ENCODE assay signal across 11 cellular contexts in the genomic region with DNA sequence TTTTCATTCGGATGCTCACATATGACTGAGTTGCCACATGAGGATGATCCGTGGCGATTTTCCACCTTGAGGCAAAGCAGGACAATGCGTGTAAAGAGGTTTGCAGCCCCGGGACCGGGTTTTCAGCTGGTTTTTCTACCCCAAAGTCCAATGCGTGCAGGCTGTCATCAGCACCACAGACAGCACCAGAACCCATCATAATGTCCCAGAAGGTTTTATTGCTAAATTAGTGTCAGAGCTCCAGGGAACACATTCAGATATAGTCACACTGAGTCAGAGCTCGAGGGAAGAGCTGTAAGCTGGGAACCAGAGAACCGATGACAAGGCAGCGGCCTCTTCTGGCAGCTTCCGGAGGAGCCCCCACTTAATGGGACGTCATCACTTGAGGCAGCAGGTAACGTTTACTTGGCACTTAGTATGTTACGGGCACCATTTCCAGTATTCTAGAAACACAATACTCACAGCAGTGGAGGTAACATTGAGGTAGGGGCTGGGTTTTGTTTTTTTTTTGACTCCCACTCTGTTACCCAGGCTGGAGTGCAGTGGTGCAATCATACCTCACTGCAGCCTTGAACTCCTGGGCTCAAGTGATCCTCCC. TPM values are rescaled to one million over a fixed set of nuclear protein-coding genes. Genes with fewer than 3 reads are reported as not detected.
DNase-seq lines count a peak whose midpoint lies in the region; ATAC-seq, FAIRE-seq and TF ChIP-seq lines count a peak whose summit lies in the region.
"Had no signal": no experiment of that assay in that cellular context is flagged by ENCODE, and none has a peak within 500 bp of the region (broad histone marks: within the 10 kb centered on the region; RNA-seq: fewer than 3 reads in every experiment).

No MANE protein-coding gene starts in this region.

- H3K4me2 ChIP-seq in K562 (ENCODE audit: insufficient read depth, low read length), result no peak overlapping the region
- H3K4me2 ChIP-seq in neuronal stem cell (ENCODE audit: insufficient read depth, low read length, poor library complexity, severe bottlenecking), result no peak overlapping the region

- TF ChIP-seq EP300 in K562 (IDR thresholded peaks at IDR 0.05; ENCODE audit: low read length), result no peak

- H3K23ac ChIP-seq in neuronal stem cell (ENCODE audit: low read depth, low read length, poor library complexity), result no peak overlapping the region

- TF ChIP-seq POLR2A in K562 (conservative IDR thresholded peaks at IDR 0.05) (no peak), adrenal gland (IDR thresholded peaks at IDR 0.05) (no peak)

- POLR2A ChIA-PET in K562 (lab: Yijun Ruan, JAX), result interaction anchor here (0.6 to 1.8 kb wide), 4 partner anchors 12 to 30 kb away, joined by 3 to 6 read pairs (median 4); a partner anchor contains a TSS

- no peak overlapping the region for H2AFZ ChIP-seq in K562 (ENCODE audit: low read depth, low read length)
- H2AFZ ChIP-seq in neuronal stem cell (ENCODE audit: low read length), result no peak overlapping the region

- in situ Hi-C loops in K562 (cut with MboI), result no loop called here

- H3K36me3 ChIP-seq in MG63, result no peaks in the 10 kb centered on the region
- no peaks in the 10 kb centered on the region for H3K36me3 ChIP-seq in K562 (ENCODE audit: control insufficient read depth, insufficient read depth, low read length)
- H3K36me3 ChIP-seq in neuronal stem cell (replicated peaks in 1 of 2; ENCODE audit: control insufficient read depth in 2 of 2, insufficient read depth in 2 of 2, low read length in 2 of 2), result no peaks in the 10 kb centered on the region
- no peaks in the 10 kb centered on the region for H3K36me3 ChIP-seq in adrenal gland (replicated peaks in 1 of 2)

- no peaks in the 10 kb centered on the region for H3K9me1 ChIP-seq in K562 (ENCODE audit: control insufficient read depth, insufficient read depth, low read length)

- no peak for FAIRE-seq in K562 (lab: Jason Lieb, UNC)

- no peaks in the 10 kb centered on the region for H3K79me2 ChIP-seq in K562 (ENCODE audit: control insufficient read depth, insufficient read depth, low read length)

- H3K79me1 ChIP-seq in neuronal stem cell (ENCODE audit: low read depth, low read length), result no peaks in the 10 kb centered on the region

- H3K27me3 ChIP-seq in MG63 (no peaks in the 10 kb centered on the region; the same call in 1 of the 2 replicates), K562 (ENCODE audit: control insufficient read depth in 2 of 2, insufficient read depth in 2 of 2, low read length in 2 of 2) (peaks cover 48 to 53% of the 10 kb centered on the region in 2 experiments), neuronal stem cell (ENCODE audit: control insufficient read depth in 3 of 3, insufficient read depth in 3 of 3, low read depth in 1 of 3, low read length in 3 of 3) (peaks cover 0 to 16% (median 0%) of the 10 kb centered on the region in 3 experiments), adrenal gland (no peaks in the 10 kb centered on the region)

- intact Hi-C loops in K562 (cut with micrococcal nuclease), result no loop called here
- intact Hi-C loops in adrenal gland (cut with DNase I), result no loop called here

- H2BK120ac ChIP-seq in neuronal stem cell (ENCODE audit: low read depth, low read length), result no peak overlapping the region

- H4K8ac ChIP-seq in neuronal stem cell (ENCODE audit: low read depth, low read length), result no peak overlapping the region

- H3K9ac ChIP-seq in K562 (ENCODE audit: insufficient read depth in 1 of 2, low read depth in 2 of 2, low read length in 2 of 2) (no peak overlapping the region; a peak in 1 of 4 replicates), neuronal stem cell (ENCODE audit: low read depth, low read length, poor library complexity) (no peak overlapping the region)

- H3K9me3 ChIP-seq in MG63, result no peaks in the 10 kb centered on the region
- H3K9me3 ChIP-seq in K562 (replicated peaks; ENCODE audit: control insufficient read depth, insufficient read depth, low read depth, low read length), result no peaks in the 10 kb centered on the region
- H3K9me3 ChIP-seq in neuronal stem cell (replicated peaks in 1 of 2; ENCODE audit: control insufficient read depth in 2 of 2, insufficient read depth in 1 of 2, low read depth in 1 of 2, low read length in 2 of 2), result no peaks in the 10 kb centered on the region
- H3K9me3 ChIP-seq in adrenal gland (replicated peaks in 1 of 3), result no peaks in the 10 kb centered on the region

- TF ChIP-seq RAD21 in K562 (CRISPR knock-in tag; conservative IDR thresholded peaks at IDR 0.05 in 1 of 2, IDR thresholded peaks at IDR 0.05 in 1 of 2), result no peak

- CTCF ChIA-PET in K562 (lab: Yijun Ruan, JAX; ENCODE audit: low intra/inter-chr PET ratio), result no interaction called here

- H2AK5ac ChIP-seq in neuronal stem cell (ENCODE audit: low read depth, low read length), result peak overlapping the region; percentile 17

- H3K14ac ChIP-seq in neuronal stem cell (ENCODE audit: low read length), result no peak overlapping the region

- H2BK12ac ChIP-seq in neuronal stem cell (ENCODE audit: low read length), result no peak overlapping the region

- no peak overlapping the region for H3K27ac ChIP-seq in K562 (ENCODE audit: extremely low read depth, low read depth, low read length)
- no peak overlapping the region for H3K27ac ChIP-seq in neuronal stem cell (replicated peaks; ENCODE audit: low read length)
- no peak overlapping the region for H3K27ac ChIP-seq in adrenal gland

- no peak overlapping the region for H2BK15ac ChIP-seq in neuronal stem cell (ENCODE audit: low read length)

- H3K4ac ChIP-seq in neuronal stem cell (ENCODE audit: low read length), result no peak overlapping the region

- H3K4me1 ChIP-seq in K562 (replicated peaks in 1 of 2; ENCODE audit: control insufficient read depth in 2 of 2, insufficient read depth in 2 of 2, low read length in 2 of 2), result no peaks in the 10 kb centered on the region; a peak in 1 of 5 replicates
- no peaks in the 10 kb centered on the region for H3K4me1 ChIP-seq in neuronal stem cell (ENCODE audit: control insufficient read depth in 2 of 2, insufficient read depth in 1 of 2, low read depth in 1 of 2, low read length in 2 of 2)
- no peaks in the 10 kb centered on the region for H3K4me1 ChIP-seq in adrenal gland (replicated peaks in 1 of 2)

- DNase-seq in GM04504 (ENCODE audit: low read depth), result peak; percentile 17
- DNase-seq in MG63, result peak; percentile 65
- DNase-seq in K562 (ENCODE audit: extremely low read depth in 1 of 4, low spot score in 3 of 4), result peak in 1 of 4 experiments; percentile 33
- no peak for DNase-seq in neuronal stem cell (ENCODE audit: low spot score)
- no peak for DNase-seq in T1000 (lab: John Stamatoyannopoulos, UW)
- DNase-seq in adrenal gland, result no peak
- DNase-seq: COR-L47, glutamatergic neuron, NCI-H2171 treated with DMSO at 0.1 percent for 48 hours had no signal

- H3K18ac ChIP-seq in neuronal stem cell (ENCODE audit: low read length), result no peak overlapping the region

- H2BK5ac ChIP-seq in neuronal stem cell (ENCODE audit: low read length), result no peak overlapping the region

- H4K20me1 ChIP-seq in K562 (replicated peaks; ENCODE audit: control insufficient read depth, insufficient read depth, low read length), result peaks cover 18% of the 10 kb centered on the region

- 0% methylated on average over 14 of the region's 14 CpGs for WGBS in K562 (ENCODE audit: insufficient coverage, low coverage, missing lambda C conversion rate)
- WGBS in neuronal stem cell (ENCODE audit: extremely low coverage in 2 of 2, insufficient read length in 2 of 2, insufficient replicate concordance in 1 of 2), 2 donors, result no CpG with 5 or more reads among the region's 14 CpGs
- 69 to 87% (median 80%) methylated on average over 11 to 14 of the region's 14 CpGs for whole genome bisulfite sequencing in adrenal gland, 4 donors

- no TSS peak for BruUV-seq in K562 (replicated peaks; lab: Mats Ljungman, UMichigan)

- H4K91ac ChIP-seq in neuronal stem cell (ENCODE audit: low read depth, low read length, poor library complexity), result no peak overlapping the region

- ATAC-seq in K562 (peak; percentile 74), GM18511 (IDR thresholded peaks at IDR 0.05; ENCODE audit: unreplicated experiment) (no peak)

- H3K4me3 ChIP-seq in MG63 (no peak overlapping the region), K562 (no peak overlapping the region), neuronal stem cell (ENCODE audit: low read length in 2 of 2) (no peak overlapping the region), adrenal gland (no peak overlapping the region)
- H3K4me3 ChIP-seq: lung had no signal

- peak in 2 of 3 experiments; percentile 40 to 43; a peak in 2 of 6 replicates for TF ChIP-seq CTCF in K562 (IDR thresholded peaks at IDR 0.05 in 2 of 3, conservative IDR thresholded peaks at IDR 0.05 in 1 of 3; ENCODE audit: insufficient read depth in 2 of 3, low read depth in 1 of 3, low read length in 3 of 3)
- TF ChIP-seq CTCF in adrenal gland (IDR thresholded peaks at IDR 0.05), result no peak

RNA-seq across cellular contexts. Expression of a gene that starts 8.9 kb away (rescaled TPM):
- 43.8 and 55.4 TPM in 2 replicates for total RNA-seq in MG63 (2014; rRNA removed; shearing (Covaris generic); ENCODE audit: low replicate concordance)
- 9.5 and 17.8 TPM in 2 replicates for total RNA-seq in K562 (2011; cell fraction: chromatin; rRNA removed; ENCODE audit: low replicate concordance)
- 19.6 and 28.9 TPM in 2 replicates for total RNA-seq in K562 (2011; cell fraction: nucleolus; rRNA removed)
- 16.7 and 17.6 TPM in 2 replicates for total RNA-seq in K562 (2011; cell fraction: nucleoplasm; rRNA removed)
- total RNA-seq in K562 (2014; rRNA removed) (12.5 and 12.7 TPM in 2 replicates), K562 (2014; rRNA removed; fragmentation: Illumina TruSeq; extraction: Trizol) (3.0 and 3.8 TPM in 2 replicates), K562 (2015; rRNA removed; fragmentation: Illumina TruSeq; extraction: Trizol) (6.9 and 7.2 TPM in 2 replicates), K562 (2021) (11.9 and 12.8 TPM in 2 replicates), adrenal gland (10 to 100 TPM in 7 of 8 donors, 1 to 10 TPM in 1; 6.9 to 47.8 (median 30.2) TPM)
- polyA plus RNA-seq in K562 (2011; rRNA removed) (3.8 and 4.5 TPM in 2 replicates), K562 (2014; fragmentation: Illumina TruSeq; extraction: Trizol) (4.6 and 8.6 TPM in 2 replicates), K562 (2014; fragmentation: Nextera tagmentation; extraction: Ambion mirVana) (under 1 TPM; 0.15 to 0.53 TPM), K562 (2014; rRNA removed) (11.1 and 12.7 TPM in 2 replicates), adrenal gland (10 to 100 TPM in 2 of 3 donors, 1 to 10 TPM in 1; 4.5 to 23.9 (median 18.9) TPM)
- polyA plus RNA-seq in K562 (2011; cell fraction: cytosol; rRNA removed), result 6.3 and 14.1 TPM in 2 replicates
- 11.2 and 19.4 TPM in 2 replicates for polyA plus RNA-seq in K562 (2011; cell fraction: nucleus; rRNA removed)
- polyA plus RNA-seq in K562 (2012), result 6.5 and 8.8 TPM in 2 replicates
- polyA minus RNA-seq in K562 (2011; rRNA and poly(A)+ RNA removed), result 2.8 and 5.7 TPM in 2 replicates
- 5.6 and 6.1 TPM in 2 replicates for polyA minus RNA-seq in K562 (2011; cell fraction: cytosol; rRNA and poly(A)+ RNA removed)
- 7.6 and 9.0 TPM in 2 replicates for polyA minus RNA-seq in K562 (2011; cell fraction: nucleus; rRNA and poly(A)+ RNA removed)
- 3.1 TPM for polyA plus RNA-seq in neuronal stem cell (2013, experiment 1 of 2)
- 2.7 TPM for polyA plus RNA-seq in neuronal stem cell (2013, experiment 2 of 2)

RNA-seq across cellular contexts. Expression of a gene that starts 23.1 kb away (rescaled TPM):
- not detected in 2 replicates for total RNA-seq in MG63 (2014; rRNA removed; shearing (Covaris generic); ENCODE audit: low replicate concordance)
- not detected in 2 replicates for total RNA-seq in K562 (2011; cell fraction: chromatin; rRNA removed; ENCODE audit: low replicate concordance)
- not detected in 2 replicates for total RNA-seq in K562 (2011; cell fraction: nucleolus; rRNA removed)
- total RNA-seq in K562 (2011; cell fraction: nucleoplasm; rRNA removed), result not detected in 2 replicates
- not detected in 2 replicates for total RNA-seq in K562 (2014; rRNA removed)
- not detected in 2 replicates for total RNA-seq in K562 (2014; rRNA removed; fragmentation: Illumina TruSeq; extraction: Trizol)
- total RNA-seq in K562 (2015; rRNA removed; fragmentation: Illumina TruSeq; extraction: Trizol), result not detected in 2 replicates
- not detected in 2 replicates for total RNA-seq in K562 (2021)
- polyA plus RNA-seq in K562 (2011; rRNA removed), result not detected in 2 replicates
- not detected in 2 replicates for polyA plus RNA-seq in K562 (2011; cell fraction: cytosol; rRNA removed)
- not detected in 2 replicates for polyA plus RNA-seq in K562 (2011; cell fraction: nucleus; rRNA removed)
- polyA plus RNA-seq in K562 (2012), result not detected in 2 replicates
- polyA plus RNA-seq in K562 (2014; fragmentation: Illumina TruSeq; extraction: Trizol), result not detected in 2 replicates
- polyA plus RNA-seq in K562 (2014; fragmentation: Nextera tagmentation; extraction: Ambion mirVana), result not detected
- not detected in 2 replicates for polyA plus RNA-seq in K562 (2014; rRNA removed)
- not detected in 2 replicates for polyA minus RNA-seq in K562 (2011; rRNA and poly(A)+ RNA removed)
- not detected in 2 replicates for polyA minus RNA-seq in K562 (2011; cell fraction: cytosol; rRNA and poly(A)+ RNA removed)
- not detected in 2 replicates for polyA minus RNA-seq in K562 (2011; cell fraction: nucleus; rRNA and poly(A)+ RNA removed)
- polyA plus RNA-seq in neuronal stem cell (2013, experiment 1 of 2), result 0.52 TPM
- 0.72 TPM for polyA plus RNA-seq in neuronal stem cell (2013, experiment 2 of 2)
- total RNA-seq in adrenal gland, result 10 to 100 TPM in 1 of 8 donors, 1 to 10 TPM in 7; 1.3 to 27.9 (median 4.6) TPM
- polyA plus RNA-seq in adrenal gland, result 10 to 100 TPM in 1 of 3 donors, 1 to 10 TPM in 2; 2.1 to 14.1 (median 6.3) TPM

RNA-seq across cellular contexts. Expression of a gene that starts 29.0 kb away (rescaled TPM):
- 30.4 and 53.2 TPM in 2 replicates for total RNA-seq in MG63 (2014; rRNA removed; shearing (Covaris generic); ENCODE audit: low replicate concordance)
- total RNA-seq in K562 (2011; cell fraction: chromatin; rRNA removed; ENCODE audit: low replicate concordance), result 31.7 and 67.7 TPM in 2 replicates
- total RNA-seq in K562 (2011; cell fraction: nucleolus; rRNA removed), result 75.3 and 79.9 TPM in 2 replicates
- 52.8 and 55.5 TPM in 2 replicates for total RNA-seq in K562 (2011; cell fraction: nucleoplasm; rRNA removed)
- 18.9 and 23.8 TPM in 2 replicates for total RNA-seq in K562 (2014; rRNA removed)
- 10.7 and 12.3 TPM in 2 replicates for total RNA-seq in K562 (2014; rRNA removed; fragmentation: Illumina TruSeq; extraction: Trizol)
- total RNA-seq in K562 (2015; rRNA removed; fragmentation: Illumina TruSeq; extraction: Trizol), result 14.6 and 17.8 TPM in 2 replicates
- total RNA-seq in K562 (2021), result 20.8 and 26.4 TPM in 2 replicates
- polyA plus RNA-seq in K562 (2011; rRNA removed), result 15.0 and 19.9 TPM in 2 replicates
- polyA plus RNA-seq in K562 (2011; cell fraction: cytosol; rRNA removed), result 17.8 and 33.7 TPM in 2 replicates
- 19.2 and 25.1 TPM in 2 replicates for polyA plus RNA-seq in K562 (2011; cell fraction: nucleus; rRNA removed)
- 15.1 and 16.1 TPM in 2 replicates for polyA plus RNA-seq in K562 (2012)
- polyA plus RNA-seq in K562 (2014; fragmentation: Illumina TruSeq; extraction: Trizol), result 18.3 and 19.0 TPM in 2 replicates
- polyA plus RNA-seq in K562 (2014; fragmentation: Nextera tagmentation; extraction: Ambion mirVana), result 1 to 10 TPM; 1.1 to 2.8 TPM
- polyA plus RNA-seq in K562 (2014; rRNA removed), result 18.3 and 18.8 TPM in 2 replicates
- polyA minus RNA-seq in K562 (2011; rRNA and poly(A)+ RNA removed), result 16.8 and 31.2 TPM in 2 replicates
- 9.7 and 14.6 TPM in 2 replicates for polyA minus RNA-seq in K562 (2011; cell fraction: cytosol; rRNA and poly(A)+ RNA removed)
- polyA minus RNA-seq in K562 (2011; cell fraction: nucleus; rRNA and poly(A)+ RNA removed), result 13.5 and 16.3 TPM in 2 replicates
- polyA plus RNA-seq in neuronal stem cell (2013, experiment 1 of 2), result 7.9 TPM
- polyA plus RNA-seq in neuronal stem cell (2013, experiment 2 of 2), result 8.4 TPM
- 100 to 1,000 TPM in 1 of 8 donors, 10 to 100 TPM in 7; 30.8 to 207 (median 44.4) TPM for total RNA-seq in adrenal gland
- polyA plus RNA-seq in adrenal gland, result 10 to 100 TPM; 19.2 to 43.2 (median 20.3) TPM

RNA-seq across cellular contexts. Expression of a gene that starts 54.9 kb away (rescaled TPM):
- total RNA-seq in MG63 (2014; rRNA removed; shearing (Covaris generic); ENCODE audit: low replicate concordance), result 19.5 and 19.7 TPM in 2 replicates
- 7.8 and 18.5 TPM in 2 replicates for total RNA-seq in K562 (2011; cell fraction: chromatin; rRNA removed; ENCODE audit: low replicate concordance)
- total RNA-seq in K562 (2011; cell fraction: nucleolus; rRNA removed), result 14.2 and 21.7 TPM in 2 replicates
- 11.4 and 11.5 TPM in 2 replicates for total RNA-seq in K562 (2011; cell fraction: nucleoplasm; rRNA removed)
- total RNA-seq in K562 (2014; rRNA removed), result 19.5 and 26.2 TPM in 2 replicates
- 10.3 and 10.4 TPM in 2 replicates for total RNA-seq in K562 (2014; rRNA removed; fragmentation: Illumina TruSeq; extraction: Trizol)
- total RNA-seq in K562 (2015; rRNA removed; fragmentation: Illumina TruSeq; extraction: Trizol), result 12.8 and 13.8 TPM in 2 replicates
- 22.7 and 25.3 TPM in 2 replicates for total RNA-seq in K562 (2021)
- 7.8 and 8.4 TPM in 2 replicates for polyA plus RNA-seq in K562 (2011; rRNA removed)
- 7.0 and 26.1 TPM in 2 replicates for polyA plus RNA-seq in K562 (2011; cell fraction: cytosol; rRNA removed)
- 9.8 and 25.4 TPM in 2 replicates for polyA plus RNA-seq in K562 (2011; cell fraction: nucleus; rRNA removed)
- polyA plus RNA-seq in K562 (2012), result 11.7 and 17.5 TPM in 2 replicates
- 15.6 and 16.5 TPM in 2 replicates for polyA plus RNA-seq in K562 (2014; fragmentation: Illumina TruSeq; extraction: Trizol)
- polyA plus RNA-seq in K562 (2014; fragmentation: Nextera tagmentation; extraction: Ambion mirVana), result 1 to 10 TPM; 4.2 to 8.9 TPM
- polyA plus RNA-seq in K562 (2014; rRNA removed), result 13.3 and 19.1 TPM in 2 replicates
- 3.6 and 7.5 TPM in 2 replicates for polyA minus RNA-seq in K562 (2011; rRNA and poly(A)+ RNA removed)
- polyA minus RNA-seq in K562 (2011; cell fraction: cytosol; rRNA and poly(A)+ RNA removed), result 9.0 TPM in 2 replicates
- polyA minus RNA-seq in K562 (2011; cell fraction: nucleus; rRNA and poly(A)+ RNA removed), result 10.0 and 11.4 TPM in 2 replicates
- polyA plus RNA-seq in neuronal stem cell (2013, experiment 1 of 2), result 9.2 TPM
- polyA plus RNA-seq in neuronal stem cell (2013, experiment 2 of 2), result 8.9 TPM
- total RNA-seq in adrenal gland, result 10 to 100 TPM in 5 of 8 donors, 1 to 10 TPM in 3; 7.7 to 19.5 (median 10.9) TPM
- 10 to 100 TPM in 1 of 3 donors, 1 to 10 TPM in 2; 7.0 to 11.8 (median 7.2) TPM for polyA plus RNA-seq in adrenal gland

Comparison
In these comparisons a context has a peak if more than half of its experiments do, and no peak if none do; other contexts are left out.
1. DNase-seq: peak in GM04504 (single experiment) and MG63 (single experiment); none in neuronal stem cell (single experiment), T1000 (single experiment) and adrenal gland (0 of 7).
2. CTCF ChIP-seq: peak in K562 (2 of 3); none in adrenal gland (0 of 6).